ENCODE assay signal across 10 cellular contexts in genomic region chr7:139124084-139124914, GRCh38. TPM values are rescaled to one million over a fixed set of nuclear protein-coding genes. Genes with fewer than 3 reads are reported as not detected.
DNase-seq lines count a peak whose midpoint lies in the region; ATAC-seq lines count a peak whose summit lies in the region.
"Had no signal": no experiment of that assay in that cellular context is flagged by ENCODE, and none has a peak within 500 bp of the region (broad histone marks: within the 10 kb centered on the region; RNA-seq: fewer than 3 reads in every experiment).

No MANE protein-coding gene starts in this region.

- no peaks in the 10 kb centered on the region for H3K36me3 Mint-ChIP-seq in activated T-helper 17 cell treated with anti-CD3 and anti-CD28 coated beads, Interleukin-2, amount 50 U/mL, for 72 hours (ENCODE audit: low read depth)
- H3K36me3 Mint-ChIP-seq: activated naive CD8-positive, alpha-beta T cell treated with anti-CD3 and anti-CD28 coated beads, Interleukin-2, amount 10 ng/mL, durations not matched to agents 7 days and 5 days had no signal

- peaks cover 15% of the 10 kb centered on the region for H3K4me1 Mint-ChIP-seq in activated T-helper 17 cell treated with anti-CD3 and anti-CD28 coated beads, Interleukin-2, amount 50 U/mL, for 72 hours

- ATAC-seq in GM18519 (IDR thresholded peaks at IDR 0.05; ENCODE audit: low FRiP score, unreplicated experiment) (peak; percentile 68), GM19455 (IDR thresholded peaks at IDR 0.05; ENCODE audit: unreplicated experiment) (peak; percentile 73), HG03045 (IDR thresholded peaks at IDR 0.05; ENCODE audit: unreplicated experiment) (peak; percentile 75)
- peak; percentile 95 for ATAC-seq in activated T-helper 17 cell treated with anti-CD3 and anti-CD28 coated beads, Interleukin-2, amount 50 U/mL, for 72 hours (replicated peaks)

- peak overlapping the region; percentile 55 for H3K4me3 Mint-ChIP-seq in activated T-helper 17 cell treated with anti-CD3 and anti-CD28 coated beads, Interleukin-2, amount 50 U/mL, for 72 hours
- H3K4me3 Mint-ChIP-seq: activated naive CD8-positive, alpha-beta T cell treated with anti-CD3 and anti-CD28 coated beads, Interleukin-2, amount 10 ng/mL, durations not matched to agents 7 days and 5 days had no signal

- H3K27me3 Mint-ChIP-seq in activated T-helper 17 cell treated with anti-CD3 and anti-CD28 coated beads, Interleukin-2, amount 50 U/mL, for 72 hours = no peaks in the 10 kb centered on the region

- no peaks in the 10 kb centered on the region for H3K9me3 Mint-ChIP-seq in activated T-helper 17 cell treated with anti-CD3 and anti-CD28 coated beads, Interleukin-2, amount 50 U/mL, for 72 hours
- H3K9me3 Mint-ChIP-seq: activated naive CD8-positive, alpha-beta T cell treated with anti-CD3 and anti-CD28 coated beads, Interleukin-2, amount 10 ng/mL, durations not matched to agents 7 days and 5 days had no signal

- H3K27ac Mint-ChIP-seq in activated T-helper 17 cell treated with anti-CD3 and anti-CD28 coated beads, Interleukin-2, amount 50 U/mL, for 72 hours = peak overlapping the region; percentile 56
- H3K27ac Mint-ChIP-seq: activated naive CD8-positive, alpha-beta T cell treated with anti-CD3 and anti-CD28 coated beads, Interleukin-2, amount 10 ng/mL, durations not matched to agents 7 days and 5 days had no signal

- no peak for DNase-seq in SKM-1 (lab: John Stamatoyannopoulos, UW; ENCODE audit: unreplicated experiment)
- no peak for DNase-seq in epidermal melanocyte (ENCODE audit: insufficient read length, low spot score)
- no peak for DNase-seq in HCEC 1CT
- DNase-seq: activated naive CD8-positive, alpha-beta T cell treated with anti-CD3 and anti-CD28 coated beads, Interleukin-2, amount 10 ng/mL, durations not matched to agents 7 days and 5 days; T-helper 1 cell; thyroid gland had no signal

RNA-seq across cellular contexts. Expression of gene ZC3HAV1, which starts 14.8 kb away (rescaled TPM):
- 100 to 1,000 TPM; 111 to 150 TPM for total RNA-seq in activated T-helper 17 cell treated with anti-CD3 and anti-CD28 coated beads, Interleukin-2, amount 50 U/mL, for 72 hours
